ENCODE assay signal across 8 cellular contexts in the genomic region with DNA sequence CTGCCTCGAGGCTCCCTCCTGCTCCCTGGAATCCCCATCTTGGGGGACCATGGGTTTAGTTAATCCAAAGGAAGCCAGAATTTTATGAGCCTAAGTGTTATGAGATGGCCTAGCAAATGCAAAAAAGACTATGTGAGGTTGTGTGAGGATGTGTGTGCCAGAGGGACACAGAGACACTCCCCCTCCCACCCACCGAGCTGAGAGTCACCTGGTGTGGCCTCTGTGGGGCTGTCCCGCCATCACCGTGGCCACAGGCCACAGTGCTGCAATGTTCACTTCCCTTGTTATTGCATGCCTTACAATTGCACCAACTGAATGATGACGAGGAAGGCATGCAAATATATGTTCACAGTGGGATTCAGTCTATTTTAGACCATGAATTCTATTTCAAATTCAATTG. TPM values are rescaled to one million over a fixed set of nuclear protein-coding genes. Genes with fewer than 3 reads are reported as not detected.
DNase-seq lines count a peak whose midpoint lies in the region; ATAC-seq and TF ChIP-seq lines count a peak whose summit lies in the region.

No MANE protein-coding gene starts in this region.

- WGBS in smooth muscle cell (ENCODE audit: low lambda C conversion rate): 78% methylated on average over 5 of the region's 5 CpGs

- H3K27ac ChIP-seq in smooth muscle cell (ENCODE audit: low read depth): no peak overlapping the region

- no peak for TF ChIP-seq POLR2A in GM18505 (IDR thresholded peaks at IDR 0.05; ENCODE audit: borderline replicate concordance, extremely low read depth, insufficient read depth, insufficient read length)

- no peak overlapping the region for H3K4me3 Mint-ChIP-seq in activated CD4-positive, alpha-beta memory T cell treated with anti-CD3 and anti-CD28 coated beads, Interleukin-2, amount 10 ng/mL, durations not matched to agents 7 days and 5 days

- CTCF ChIA-PET in activated CD4-positive, alpha-beta memory T cell treated with anti-CD3 and anti-CD28 coated beads, Interleukin-2, amount 10 ng/mL, durations not matched to agents 7 days and 5 days (lab: Charles Lee): interaction anchor here (0.8 to 1.5 kb wide), 4 partner anchors 37 to 301 kb away, joined by 3 to 5 read pairs (median 3); no protein-coding TSS in a partner anchor

- DNase-seq in activated CD4-positive, alpha-beta memory T cell treated with anti-CD3 and anti-CD28 coated beads, Interleukin-2, amount 10 ng/mL, durations not matched to agents 7 days and 5 days: peak; percentile 46
- peak; percentile 61 for DNase-seq in stimulated activated CD4-positive, alpha-beta T cell treated with anti-CD3 and anti-CD28 coated beads, Interleukin-1b, Interleukin-23, amount 100 ng/mL, for 48 hours
- DNase-seq in smooth muscle cell (lab: John Stamatoyannopoulos, UW; ENCODE audit: unreplicated experiment): no peak
- no peak for DNase-seq in GF-D8 (lab: John Stamatoyannopoulos, UW)
- DNase-seq in NCI-H2081 treated with DMSO at 0.1 percent for 48 hours (lab: John Stamatoyannopoulos, UW): no peak

- POLR2A ChIA-PET in activated CD4-positive, alpha-beta memory T cell treated with anti-CD3 and anti-CD28 coated beads, Interleukin-2, amount 10 ng/mL, durations not matched to agents 7 days and 5 days (lab: Charles Lee): no interaction called here

- H3K4me1 Mint-ChIP-seq in activated CD4-positive, alpha-beta memory T cell treated with anti-CD3 and anti-CD28 coated beads, Interleukin-2, amount 10 ng/mL, durations not matched to agents 7 days and 5 days: peaks cover 18% of the 10 kb centered on the region

- no peak overlapping the region for H2AFZ ChIP-seq in smooth muscle cell (ENCODE audit: low read depth)

- no peak overlapping the region for H3K27ac Mint-ChIP-seq in activated CD4-positive, alpha-beta memory T cell treated with anti-CD3 and anti-CD28 coated beads, Interleukin-2, amount 10 ng/mL, durations not matched to agents 7 days and 5 days

- H3K79me2 ChIP-seq in smooth muscle cell (ENCODE audit: low read depth): no peaks in the 10 kb centered on the region

- H3K36me3 Mint-ChIP-seq in activated CD4-positive, alpha-beta memory T cell treated with anti-CD3 and anti-CD28 coated beads, Interleukin-2, amount 10 ng/mL, durations not matched to agents 7 days and 5 days (ENCODE audit: low read depth): no peaks in the 10 kb centered on the region

- no peak overlapping the region for H3K4me2 ChIP-seq in smooth muscle cell

- H3K27me3 Mint-ChIP-seq in activated CD4-positive, alpha-beta memory T cell treated with anti-CD3 and anti-CD28 coated beads, Interleukin-2, amount 10 ng/mL, durations not matched to agents 7 days and 5 days: peaks cover 28% of the 10 kb centered on the region

- H3F3A ChIP-seq in smooth muscle cell (ENCODE audit: low read depth): no peaks in the 10 kb centered on the region

- H3K4me1 ChIP-seq in smooth muscle cell (ENCODE audit: low read depth): no peaks in the 10 kb centered on the region

- no peak overlapping the region for H3K9ac ChIP-seq in smooth muscle cell (ENCODE audit: low read depth)

- no peaks in the 10 kb centered on the region for H3K27me3 ChIP-seq in smooth muscle cell (ENCODE audit: low read depth)

- ATAC-seq in GM19023 (IDR thresholded peaks at IDR 0.05; ENCODE audit: unreplicated experiment) (peak; percentile 96), HG02678 (IDR thresholded peaks at IDR 0.05; ENCODE audit: unreplicated experiment) (peak; percentile 64), GM18505 (IDR thresholded peaks at IDR 0.05; ENCODE audit: unreplicated experiment) (no peak)

- H3K9me3 ChIP-seq in smooth muscle cell (replicated peaks; ENCODE audit: low read depth): no peaks in the 10 kb centered on the region

- TF ChIP-seq CTCF in smooth muscle cell (IDR thresholded peaks at IDR 0.05; ENCODE audit: borderline replicate concordance, insufficient read depth, poor library complexity, severe bottlenecking): no peak

- H3K4me3 ChIP-seq in smooth muscle cell: no peak overlapping the region

- no peaks in the 10 kb centered on the region for H3K9me3 Mint-ChIP-seq in activated CD4-positive, alpha-beta memory T cell treated with anti-CD3 and anti-CD28 coated beads, Interleukin-2, amount 10 ng/mL, durations not matched to agents 7 days and 5 days

- no peaks in the 10 kb centered on the region for H3K36me3 ChIP-seq in smooth muscle cell (ENCODE audit: low read depth)

- no peaks in the 10 kb centered on the region for H4K20me1 ChIP-seq in smooth muscle cell (ENCODE audit: low read depth)

RNA-seq across cellular contexts. Expression of a gene that starts 0.6 kb away (rescaled TPM):
- total RNA-seq in activated CD4-positive, alpha-beta memory T cell treated with anti-CD3 and anti-CD28 coated beads, Interleukin-2, amount 10 ng/mL, durations not matched to agents 7 days and 5 days: 1 to 10 TPM; 3.2 to 5.3 TPM
- not detected in 2 replicates for total RNA-seq in smooth muscle cell
- polyA plus RNA-seq in smooth muscle cell: not detected in 2 replicates

RNA-seq across cellular contexts. Expression of a gene that starts 25.0 kb away (rescaled TPM):
- not detected for total RNA-seq in activated CD4-positive, alpha-beta memory T cell treated with anti-CD3 and anti-CD28 coated beads, Interleukin-2, amount 10 ng/mL, durations not matched to agents 7 days and 5 days
- 0.45 TPM in 1 of 2 replicates, not detected in the other for total RNA-seq in smooth muscle cell
- polyA plus RNA-seq in smooth muscle cell: 0.34 TPM in 1 of 2 replicates, not detected in the other

Comparison
In these comparisons a context has a peak if more than half of its experiments do, and no peak if none do; other contexts are left out.
1. DNase-seq: peak in activated CD4-positive, alpha-beta memory T cell treated with anti-CD3 and anti-CD28 coated beads, Interleukin-2, amount 10 ng/mL, durations not matched to agents 7 days and 5 days (single experiment) and stimulated activated CD4-positive, alpha-beta T cell treated with anti-CD3 and anti-CD28 coated beads, Interleukin-1b, Interleukin-23, amount 100 ng/mL, for 48 hours (single experiment); none in smooth muscle cell (single experiment), GF-D8 (single experiment) and NCI-H2081 treated with DMSO at 0.1 percent for 48 hours (single experiment).